In the genomic region with DNA sequence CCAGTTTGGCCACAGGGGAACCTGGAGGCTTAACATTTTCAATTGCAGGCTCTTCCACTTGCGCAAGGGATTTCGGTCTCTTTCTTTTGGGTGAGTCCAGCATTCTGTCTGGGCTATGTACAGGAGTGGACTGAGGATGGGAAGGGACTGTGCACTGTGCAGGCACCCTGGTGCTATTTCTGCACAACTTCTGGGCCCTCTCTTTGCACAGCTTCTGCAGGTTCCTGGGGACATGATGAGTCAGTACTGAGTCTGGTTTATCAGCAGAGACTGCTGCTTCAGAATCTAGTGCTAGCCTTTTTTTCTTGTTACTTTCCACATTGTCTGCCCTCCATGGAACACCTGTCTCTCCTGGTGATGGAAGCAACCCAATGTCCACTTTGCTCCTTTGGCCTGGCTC, we compare ENCODE assay signal across 18 cellular contexts.
DNase-seq lines count a peak whose midpoint lies in the region; ATAC-seq, FAIRE-seq and TF ChIP-seq lines count a peak whose summit lies in the region.
"Had no signal": no experiment of that assay in that cellular context is flagged by ENCODE, and none has a peak within 500 bp of the region (broad histone marks: within the 10 kb centered on the region; RNA-seq: fewer than 3 reads in every experiment).

No MANE protein-coding gene starts in this region.

- H3K27me3 ChIP-seq in CD4-positive, alpha-beta memory T cell (ENCODE audit: insufficient read depth, low read length): no peaks in the 10 kb centered on the region
- H3K27me3 ChIP-seq in naive thymus-derived CD4-positive, alpha-beta T cell (ENCODE audit: control insufficient read depth in 2 of 2, insufficient read depth in 2 of 2, low read length in 2 of 2): no peaks in the 10 kb centered on the region
- H3K27me3 ChIP-seq: body of pancreas, thyroid gland had no signal

- H3K36me3 ChIP-seq in CD4-positive, alpha-beta memory T cell (ENCODE audit: insufficient read depth, low read length): no peaks in the 10 kb centered on the region
- no peaks in the 10 kb centered on the region for H3K36me3 ChIP-seq in naive thymus-derived CD4-positive, alpha-beta T cell (ENCODE audit: control insufficient read depth in 2 of 3, insufficient read depth in 3 of 3, low read length in 3 of 3)

- TF ChIP-seq CTCF in activated CD8-positive, alpha-beta T cell treated with anti-CD3 and anti-CD28 coated beads for 36 hours (IDR thresholded peaks at IDR 0.05): no peak

- H3K4me1 ChIP-seq in CD4-positive, alpha-beta memory T cell (ENCODE audit: insufficient read depth, low read length): peaks cover 21% of the 10 kb centered on the region
- H3K4me1 ChIP-seq in naive thymus-derived CD4-positive, alpha-beta T cell (ENCODE audit: control insufficient read depth in 2 of 2, insufficient read depth in 2 of 2, low read length in 2 of 2): peaks cover 5 to 11% of the 10 kb centered on the region in 2 donors
- H3K4me1 ChIP-seq: body of pancreas, thyroid gland had no signal

- FAIRE-seq in frontal cortex (lab: Jason Lieb, UNC): no peak
- FAIRE-seq: colon, H1 had no signal

- intact Hi-C loops in CD4-positive, alpha-beta memory T cell (cut with micrococcal nuclease): loop anchor here (10.0 kb wide), 1 partner anchor 259 kb away; the partner anchor contains the start of gene FAM184A
- intact Hi-C loops in activated CD8-positive, alpha-beta T cell treated with anti-CD3 and anti-CD28 coated beads for 36 hours (cut with micrococcal nuclease): no loop called here
- intact Hi-C loops in naive thymus-derived CD4-positive, alpha-beta T cell (cut with micrococcal nuclease): no loop called here

- H3K27ac ChIP-seq in CD4-positive, alpha-beta memory T cell (ENCODE audit: low read depth, low read length): no peak overlapping the region
- H3K27ac ChIP-seq in naive thymus-derived CD4-positive, alpha-beta T cell (ENCODE audit: low read depth, low read length): no peak overlapping the region
- H3K27ac ChIP-seq: body of pancreas, RWPE1, thyroid gland had no signal

- no peak overlapping the region for H3K4me3 Mint-ChIP-seq in CD4-positive, alpha-beta memory T cell
- H3K4me3 Mint-ChIP-seq in IgD-negative memory B cell: no peak overlapping the region
- no peak overlapping the region for H3K4me3 Mint-ChIP-seq in activated CD8-positive, alpha-beta T cell treated with anti-CD3 and anti-CD28 coated beads for 36 hours
- H3K4me3 Mint-ChIP-seq in naive thymus-derived CD4-positive, alpha-beta T cell: no peak overlapping the region

- no peaks in the 10 kb centered on the region for H3K9me3 ChIP-seq in CD4-positive, alpha-beta memory T cell (ENCODE audit: control insufficient read depth in 1 of 2, low read length in 2 of 2)
- H3K9me3 ChIP-seq in naive thymus-derived CD4-positive, alpha-beta T cell (ENCODE audit: control insufficient read depth in 2 of 3, low read length in 3 of 3): no peaks in the 10 kb centered on the region
- H3K9me3 ChIP-seq: body of pancreas, thyroid gland had no signal

- CTCF ChIA-PET in CD4-positive, alpha-beta memory T cell (lab: Charles Lee; ENCODE audit: partially characterized antibody): no interaction called here
- CTCF ChIA-PET in activated CD8-positive, alpha-beta T cell treated with anti-CD3 and anti-CD28 coated beads for 36 hours (lab: Charles Lee): interaction anchor here (3.0 kb wide), 1 partner anchor 14 kb away, joined by 19 read pairs; no protein-coding TSS in a partner anchor
- CTCF ChIA-PET in naive thymus-derived CD4-positive, alpha-beta T cell (lab: Charles Lee): no interaction called here

- H3K4me3 ChIP-seq in CD4-positive, alpha-beta memory T cell (ENCODE audit: low read length in 2 of 2): no peak overlapping the region
- H3K4me3 ChIP-seq in naive thymus-derived CD4-positive, alpha-beta T cell (ENCODE audit: low read length): no peak overlapping the region
- H3K4me3 ChIP-seq: body of pancreas, thyroid gland had no signal

- H3K27ac Mint-ChIP-seq in CD4-positive, alpha-beta memory T cell: peak overlapping the region; percentile 68 to 94 (median 83)
- peak overlapping the region; percentile 5 to 54 (median 20) for H3K27ac Mint-ChIP-seq in IgD-negative memory B cell
- peak overlapping the region; percentile 11 for H3K27ac Mint-ChIP-seq in activated CD8-positive, alpha-beta T cell treated with anti-CD3 and anti-CD28 coated beads for 36 hours
- peak overlapping the region in 8 of 9 donors; percentile 38 to 87 (median 76) for H3K27ac Mint-ChIP-seq in naive thymus-derived CD4-positive, alpha-beta T cell

- peaks cover 0 to 14% (median 4%) of the 10 kb centered on the region in 8 donors for H3K9me3 Mint-ChIP-seq in CD4-positive, alpha-beta memory T cell
- H3K9me3 Mint-ChIP-seq in IgD-negative memory B cell: peaks cover 0 to 5% (median 4%) of the 10 kb centered on the region in 3 donors
- H3K9me3 Mint-ChIP-seq in activated CD8-positive, alpha-beta T cell treated with anti-CD3 and anti-CD28 coated beads for 36 hours: peaks cover 24% of the 10 kb centered on the region
- H3K9me3 Mint-ChIP-seq in naive thymus-derived CD4-positive, alpha-beta T cell: peaks cover 4 to 24% (median 8%) of the 10 kb centered on the region in 11 donors

- H3K36me3 Mint-ChIP-seq in CD4-positive, alpha-beta memory T cell: peaks cover 26 to 34% of the 10 kb centered on the region in 2 donors
- H3K36me3 Mint-ChIP-seq in IgD-negative memory B cell: no peaks in the 10 kb centered on the region
- peaks cover 38% of the 10 kb centered on the region for H3K36me3 Mint-ChIP-seq in activated CD8-positive, alpha-beta T cell treated with anti-CD3 and anti-CD28 coated beads for 36 hours (ENCODE audit: low read depth)
- peaks cover 3 to 53% (median 13%) of the 10 kb centered on the region in 5 donors for H3K36me3 Mint-ChIP-seq in naive thymus-derived CD4-positive, alpha-beta T cell

- no peaks in the 10 kb centered on the region for H3K27me3 Mint-ChIP-seq in CD4-positive, alpha-beta memory T cell
- no peaks in the 10 kb centered on the region for H3K27me3 Mint-ChIP-seq in IgD-negative memory B cell
- H3K27me3 Mint-ChIP-seq in activated CD8-positive, alpha-beta T cell treated with anti-CD3 and anti-CD28 coated beads for 36 hours: no peaks in the 10 kb centered on the region
- no peaks in the 10 kb centered on the region for H3K27me3 Mint-ChIP-seq in naive thymus-derived CD4-positive, alpha-beta T cell

- ATAC-seq in activated CD8-positive, alpha-beta T cell treated with anti-CD3 and anti-CD28 coated beads for 36 hours: peak; percentile 25
- ATAC-seq in naive thymus-derived CD4-positive, alpha-beta T cell: peak; percentile 32
- no peak for ATAC-seq in HG02610 (IDR thresholded peaks at IDR 0.05; ENCODE audit: unreplicated experiment)
- ATAC-seq: body of pancreas, right cardiac atrium, SK-N-SH treated with all-trans-retinoic acid at 6 μM for 48 hours had no signal

- H3K4me1 Mint-ChIP-seq in CD4-positive, alpha-beta memory T cell: peaks cover 20 to 46% (median 24%) of the 10 kb centered on the region in 4 donors
- H3K4me1 Mint-ChIP-seq in IgD-negative memory B cell: peaks cover 5 to 12% (median 7%) of the 10 kb centered on the region in 3 donors
- H3K4me1 Mint-ChIP-seq in activated CD8-positive, alpha-beta T cell treated with anti-CD3 and anti-CD28 coated beads for 36 hours (ENCODE audit: low read depth): peaks cover 28% of the 10 kb centered on the region
- H3K4me1 Mint-ChIP-seq in naive thymus-derived CD4-positive, alpha-beta T cell: peaks cover 4 to 29% (median 20%) of the 10 kb centered on the region in 7 donors

- POLR2A ChIA-PET in CD4-positive, alpha-beta memory T cell (lab: Charles Lee; ENCODE audit: partially characterized antibody): no interaction called here
- POLR2A ChIA-PET in activated CD8-positive, alpha-beta T cell treated with anti-CD3 and anti-CD28 coated beads for 36 hours (lab: Charles Lee): no interaction called here
- POLR2A ChIA-PET in naive thymus-derived CD4-positive, alpha-beta T cell (lab: Charles Lee): no interaction called here

- DNase-seq in CD4-positive, alpha-beta memory T cell: no peak
- DNase-seq in activated CD8-positive, alpha-beta T cell treated with anti-CD3 and anti-CD28 coated beads for 36 hours: no peak
- no peak for DNase-seq in naive thymus-derived CD4-positive, alpha-beta T cell
- no peak for DNase-seq in pons (ENCODE audit: low spot score)
- DNase-seq in frontal cortex (ENCODE audit: low spot score in 2 of 2): no peak
- DNase-seq: activated naive CD4-positive, alpha-beta T cell treated with anti-CD3 and anti-CD28 coated beads, Interleukin-2, amount 50 U/mL, for 16 hours; body of pancreas; NCI-H1694 treated with DMSO at 0.1 percent for 48 hours; NCI-H446; NK-92 treated with Interleukin-12 subunit alpha and Interleukin-12 subunit beta, amount 100 ng/mL, for 24 hours; right cardiac atrium; thyroid gland had no signal

Comparison
In these comparisons a context has a peak if more than half of its experiments do, and no peak if none do; other contexts are left out.
1. H3K27ac Mint-ChIP-seq: peak in every context shown above with its lines; median percentile 83 in CD4-positive, alpha-beta memory T cell; 76 in naive thymus-derived CD4-positive, alpha-beta T cell; 20 in IgD-negative memory B cell; 11 in activated CD8-positive, alpha-beta T cell treated with anti-CD3 and anti-CD28 coated beads for 36 hours.